ENCODE assay signal across 21 cellular contexts in genomic region chr17:81543756-81544155, GRCh38. TPM values are rescaled to one million over a fixed set of nuclear protein-coding genes. Genes with fewer than 3 reads are reported as not detected.
DNase-seq lines count a peak whose midpoint lies in the region; ATAC-seq, FAIRE-seq and TF ChIP-seq lines count a peak whose summit lies in the region.
"Had no signal": no experiment of that assay in that cellular context is flagged by ENCODE, and none has a peak within 500 bp of the region (broad histone marks: within the 10 kb centered on the region; RNA-seq: fewer than 3 reads in every experiment).

No MANE protein-coding gene starts in this region.

- ATAC-seq in HepG2 (no peak), right lobe of liver (no peak), Panc1 (no peak)
- ATAC-seq in CD4-positive, alpha-beta T cell (ENCODE audit: poor library complexity) = no peak

- no peak for TF ChIP-seq CTCF in HepG2 (CRISPR knock-in tag; IDR thresholded peaks at IDR 0.05)
- no peak for TF ChIP-seq CTCF in right lobe of liver (IDR thresholded peaks at IDR 0.05)
- TF ChIP-seq CTCF in Panc1 (IDR thresholded peaks at IDR 0.05) = no peak
- no peak for TF ChIP-seq CTCF in osteoblast (IDR thresholded peaks at IDR 0.05; ENCODE audit: extremely low read depth, low read depth, low read length)
- no peak for TF ChIP-seq CTCF in CD4-positive, alpha-beta T cell (IDR thresholded peaks at IDR 0.05)
- no peak for TF ChIP-seq CTCF in prostate gland (IDR thresholded peaks at IDR 0.05)

- DNase-seq in HepG2 (ENCODE audit: low spot score) (no peak), right lobe of liver (no peak), Panc1 (ENCODE audit: low read depth, low spot score) (no peak), osteoblast (ENCODE audit: insufficient read length, low spot score, missing footprints) (peak; percentile 83), G401 (ENCODE audit: low spot score) (no peak), prostate gland (ENCODE audit: low spot score) (no peak)
- no peak for DNase-seq in CD4-positive, alpha-beta T cell
- DNase-seq: ACHN; Calu3; CD4-positive, alpha-beta memory T cell; DMS79 treated with DMSO at 0.1 percent for 48 hours; GM23248; KBM-7 had no signal

- H3K4me1 ChIP-seq in HepG2 (ENCODE audit: insufficient read depth, low read length) = no peaks in the 10 kb centered on the region
- H3K4me1 ChIP-seq in right lobe of liver = peaks cover 0 to 1% (median 0%) of the 10 kb centered on the region in 4 donors
- peaks cover 68% of the 10 kb centered on the region for H3K4me1 ChIP-seq in Panc1 (ENCODE audit: control insufficient read depth, insufficient read depth, low read length)
- no peaks in the 10 kb centered on the region for H3K4me1 ChIP-seq in osteoblast (ENCODE audit: insufficient read depth, low read length)
- H3K4me1 ChIP-seq in prostate gland (replicated peaks) = no peaks in the 10 kb centered on the region
- H3K4me1 ChIP-seq: BE2C, HAP-1 had no signal

- H3K4me3 ChIP-seq in HepG2 (replicated peaks in 1 of 3; ENCODE audit: insufficient read depth in 1 of 3, low read depth in 2 of 3, low read length in 3 of 3) (no peak overlapping the region), right lobe of liver (no peak overlapping the region), Panc1 (ENCODE audit: low read depth in 2 of 2, low read length in 2 of 2) (no peak overlapping the region), osteoblast (ENCODE audit: insufficient read depth, low read length) (no peak overlapping the region), prostate gland (no peak overlapping the region)
- H3K4me3 ChIP-seq: GM23248, HAP-1 had no signal

- TF ChIP-seq POLR2A in HepG2 (IDR thresholded peaks at IDR 0.05; ENCODE audit: insufficient read depth in 1 of 2, low read depth in 2 of 2, low read length in 2 of 2) = no peak
- no peak for TF ChIP-seq POLR2A in right lobe of liver (IDR thresholded peaks at IDR 0.05)
- TF ChIP-seq POLR2A in prostate gland (IDR thresholded peaks at IDR 0.05) = no peak

- peaks cover 38 to 62% of the 10 kb centered on the region in 2 experiments for H3K36me3 ChIP-seq in HepG2 (replicated peaks in 1 of 2; ENCODE audit: control insufficient read depth in 1 of 2, insufficient read depth in 2 of 2, low read length in 2 of 2)
- H3K36me3 ChIP-seq in right lobe of liver = peaks cover 0 to 40% (median 8%) of the 10 kb centered on the region in 4 donors
- H3K36me3 ChIP-seq in Panc1 (ENCODE audit: control insufficient read depth, insufficient read depth, low read length) = peaks cover 9% of the 10 kb centered on the region
- peaks cover 65% of the 10 kb centered on the region for H3K36me3 ChIP-seq in osteoblast (ENCODE audit: insufficient read depth, low read length)
- peaks cover 0 to 11% of the 10 kb centered on the region in 2 donors for H3K36me3 ChIP-seq in prostate gland

- 90% methylated on average over 2 of the region's 15 CpGs for WGBS in HepG2 (ENCODE audit: low lambda C conversion rate)
- WGBS in right lobe of liver (ENCODE audit: insufficient coverage, low coverage, low lambda C conversion rate, missing lambda C conversion rate) = no CpG with 5 or more reads among the region's 15 CpGs
- WGBS in prostate gland = 97% methylated on average over 15 of the region's 15 CpGs

- H3K9me3 ChIP-seq in HepG2 (ENCODE audit: low read length) (no peaks in the 10 kb centered on the region), right lobe of liver (no peaks in the 10 kb centered on the region), Panc1 (ENCODE audit: control insufficient read depth, insufficient read depth, low read depth, low read length) (no peaks in the 10 kb centered on the region), osteoblast (ENCODE audit: low read depth, low read length) (no peaks in the 10 kb centered on the region), prostate gland (no peaks in the 10 kb centered on the region)
- H3K9me3 ChIP-seq in CD4-positive, alpha-beta T cell (ENCODE audit: control insufficient read depth, low read length) = no peaks in the 10 kb centered on the region
- H3K9me3 ChIP-seq: BE2C, HAP-1 had no signal

- H3K27me3 Mint-ChIP-seq in CD4-positive, alpha-beta T cell = no peaks in the 10 kb centered on the region
- H3K27me3 Mint-ChIP-seq: CD4-positive, alpha-beta memory T cell; IgD-negative memory B cell had no signal

- TF ChIP-seq EP300 in HepG2 (IDR thresholded peaks at IDR 0.05; ENCODE audit: low read depth in 2 of 2, low read length in 2 of 2) (no peak), HepG2 (CRISPR knock-in tag; IDR thresholded peaks at IDR 0.05; ENCODE audit: borderline replicate concordance) (no peak)

- H4K20me1 ChIP-seq in HepG2 (ENCODE audit: insufficient read depth, low read length) (no peaks in the 10 kb centered on the region), osteoblast (ENCODE audit: insufficient read depth, low read length) (peaks cover 6% of the 10 kb centered on the region)

- no peak overlapping the region for H3K9ac ChIP-seq in HepG2 (ENCODE audit: insufficient read depth, low read depth, low read length)
- H3K9ac ChIP-seq: GM23248 had no signal

- no peaks in the 10 kb centered on the region for H3K9me3 Mint-ChIP-seq in CD4-positive, alpha-beta T cell
- H3K9me3 Mint-ChIP-seq: CD4-positive, alpha-beta memory T cell; IgD-negative memory B cell had no signal

- BruUV-seq in HepG2 (replicated peaks; lab: Mats Ljungman, UMichigan) (no TSS peak), Panc1 (replicated peaks; lab: Mats Ljungman, UMichigan) (no TSS peak)

- in situ Hi-C loops in HepG2 (cut with HindIII; ENCODE audit: extremely low pct_ligation_motif_present, low pct_unique_long_range_greater_than_20kb) = no loop called here
- in situ Hi-C loops in Panc1 (cut with HindIII; ENCODE audit: low pct_unique_long_range_greater_than_20kb, low sequenced_read_pairs) = no loop called here
- in situ Hi-C loops in G401 (cut with HindIII; ENCODE audit: low sequenced_read_pairs) = no loop called here

- POLR2A ChIA-PET in HepG2 (lab: Yijun Ruan, JAX) = interaction anchor here (1.8 kb wide), 1 partner anchor 8 kb away, joined by 7 read pairs; the partner anchor contains the start of gene FAAP100
- POLR2A ChIA-PET in Panc1 (lab: Charles Lee) = interaction anchor here (1.2 kb wide), 1 partner anchor 9 kb away, joined by 3 read pairs; the partner anchor contains the start of gene FAAP100
- POLR2A ChIA-PET in CD4-positive, alpha-beta T cell (lab: Charles Lee) = interaction anchor here (1.1 kb wide), 1 partner anchor 28 kb away, joined by 3 read pairs; no protein-coding TSS in a partner anchor

- no peak for TF ChIP-seq RAD21 in HepG2 (CRISPR knock-in tag; IDR thresholded peaks at IDR 0.05)

- CTCF ChIA-PET in HepG2 (lab: Yijun Ruan, JAX; ENCODE audit: low intra/inter-chr PET ratio, low total read pairs) (no interaction called here), Panc1 (lab: Charles Lee) (no interaction called here)
- CTCF ChIA-PET in CD4-positive, alpha-beta T cell (lab: Charles Lee) = no interaction called here

- peaks cover 24% of the 10 kb centered on the region for H3K36me3 Mint-ChIP-seq in CD4-positive, alpha-beta T cell (ENCODE audit: low read depth)
- H3K36me3 Mint-ChIP-seq: IgD-negative memory B cell had no signal

- H3K27ac Mint-ChIP-seq in CD4-positive, alpha-beta T cell = no peak overlapping the region
- H3K27ac Mint-ChIP-seq: CD4-positive, alpha-beta memory T cell; IgD-negative memory B cell had no signal

- intact Hi-C loops in HepG2 (cut with micrococcal nuclease; ENCODE audit: unreplicated experiment) (no loop called here), right lobe of liver (cut with DNase I) (no loop called here), Panc1 (cut with micrococcal nuclease; ENCODE audit: unreplicated experiment) (no loop called here), prostate gland (cut with DNase I) (no loop called here)
- intact Hi-C loops in CD4-positive, alpha-beta T cell (cut with DNase I, micrococcal nuclease) = no loop called here

- no peaks in the 10 kb centered on the region for H3K79me2 ChIP-seq in HepG2 (ENCODE audit: insufficient read depth, low read length)
- peaks cover 11% of the 10 kb centered on the region for H3K79me2 ChIP-seq in osteoblast (ENCODE audit: insufficient read depth, low read length)

- H3K4me2 ChIP-seq in HepG2 (ENCODE audit: low read depth, low read length) (no peak overlapping the region), osteoblast (ENCODE audit: insufficient read depth, low read length) (no peak overlapping the region)

- no peak overlapping the region for H3K4me3 Mint-ChIP-seq in CD4-positive, alpha-beta T cell
- H3K4me3 Mint-ChIP-seq: CD4-positive, alpha-beta memory T cell had no signal

- no peak for FAIRE-seq in HepG2 (lab: Jason Lieb, UNC)
- FAIRE-seq: A204.1, GM12891, GM19239 had no signal

- H2AFZ ChIP-seq in HepG2 (ENCODE audit: low read length) (no peak overlapping the region), osteoblast (ENCODE audit: low read length) (no peak overlapping the region)
- H2AFZ ChIP-seq: GM23248 had no signal

- H3K27ac ChIP-seq in HepG2 (ENCODE audit: extremely low read length, insufficient read depth, low read length) (no peak overlapping the region), right lobe of liver (no peak overlapping the region), Panc1 (ENCODE audit: low read length) (peak overlapping the region; percentile 39), osteoblast (ENCODE audit: low read depth, low read length) (no peak overlapping the region), prostate gland (no peak overlapping the region)
- no peak overlapping the region for H3K27ac ChIP-seq in CD4-positive, alpha-beta T cell (ENCODE audit: low read depth, low read length)
- H3K27ac ChIP-seq: C4-2B, GM23248, HL-60 had no signal

- H3K27me3 ChIP-seq in HepG2 (ENCODE audit: control insufficient read depth in 1 of 2, insufficient read depth in 2 of 2, low read length in 2 of 2) (no peaks in the 10 kb centered on the region), right lobe of liver (no peaks in the 10 kb centered on the region), Panc1 (ENCODE audit: control insufficient read depth, insufficient read depth, low read length) (no peaks in the 10 kb centered on the region), osteoblast (ENCODE audit: insufficient read depth, low read length) (no peaks in the 10 kb centered on the region), prostate gland (replicated peaks; ENCODE audit: insufficient read depth) (no peaks in the 10 kb centered on the region)
- no peaks in the 10 kb centered on the region for H3K27me3 ChIP-seq in CD4-positive, alpha-beta T cell (ENCODE audit: control insufficient read depth, insufficient read depth, low read length)
- H3K27me3 ChIP-seq: BE2C had no signal

- H3K4me1 Mint-ChIP-seq in CD4-positive, alpha-beta T cell (ENCODE audit: low read depth) = no peaks in the 10 kb centered on the region
- H3K4me1 Mint-ChIP-seq: CD4-positive, alpha-beta memory T cell; IgD-negative memory B cell had no signal

RNA-seq across cellular contexts. Expression of gene FAAP100, which starts 8.4 kb away (rescaled TPM):
- total RNA-seq in HepG2 (2016; rRNA removed; fragmentation: Illumina TruSeq; extraction: Trizol) (13.9 and 20.8 TPM in 2 replicates), right lobe of liver (10 to 100 TPM; 13.1 to 17.1 (median 15.2) TPM), Panc1 (2021; ENCODE audit: unreplicated experiment) (265 TPM), osteoblast (43.0 and 44.5 TPM in 2 replicates), prostate gland (10 to 100 TPM; 27.8 to 44.4 TPM)
- 10.4 and 11.2 TPM in 2 replicates for total RNA-seq in HepG2 (2016; cell fraction: cytosol; rRNA removed; fragmentation: Illumina TruSeq; extraction: Trizol; ENCODE audit: low read depth)
- total RNA-seq in HepG2 (2016; cell fraction: insoluble cytoplasmic fraction; rRNA removed; fragmentation: Illumina TruSeq; extraction: Trizol) = 11.4 and 20.4 TPM in 2 replicates
- 23.6 and 25.4 TPM in 2 replicates for total RNA-seq in HepG2 (2016; cell fraction: membrane; rRNA removed; fragmentation: Illumina TruSeq; extraction: Trizol)
- 19.0 and 22.7 TPM in 2 replicates for total RNA-seq in HepG2 (2016; cell fraction: nucleus; rRNA removed; fragmentation: Illumina TruSeq; extraction: Trizol)
- polyA plus RNA-seq in HepG2 (2011; rRNA removed) = 7.6 and 11.1 TPM in 2 replicates
- polyA plus RNA-seq in HepG2 (2011; cell fraction: cytosol; rRNA removed) = 6.5 and 11.8 TPM in 2 replicates
- polyA plus RNA-seq in HepG2 (2011; cell fraction: nucleus; rRNA removed) = 37.4 and 38.6 TPM in 2 replicates
- polyA plus RNA-seq in HepG2 (2012) = 9.3 and 10.7 TPM in 2 replicates
- polyA plus RNA-seq in HepG2 (2016; cell fraction: cytosol; fragmentation: Illumina TruSeq; extraction: Trizol; ENCODE audit: low read depth) = 6.1 and 6.4 TPM in 2 replicates
- 13.7 and 17.1 TPM in 2 replicates for polyA plus RNA-seq in HepG2 (2016; cell fraction: insoluble cytoplasmic fraction; fragmentation: Illumina TruSeq; extraction: Trizol; ENCODE audit: low read depth)
- polyA plus RNA-seq in HepG2 (2016; cell fraction: membrane; fragmentation: Illumina TruSeq; extraction: Trizol; ENCODE audit: low read depth) = 14.4 and 16.7 TPM in 2 replicates
- polyA plus RNA-seq in HepG2 (2016; cell fraction: nucleus; fragmentation: Illumina TruSeq; extraction: Trizol; ENCODE audit: insufficient read depth, low read depth) = 43.7 and 45.9 TPM in 2 replicates
- 13.6 and 27.9 TPM in 2 replicates for polyA minus RNA-seq in HepG2 (2011; rRNA and poly(A)+ RNA removed; ENCODE audit: low replicate concordance)
- 7.7 and 8.2 TPM in 2 replicates for polyA minus RNA-seq in HepG2 (2011; cell fraction: cytosol; rRNA and poly(A)+ RNA removed)
- polyA minus RNA-seq in HepG2 (2011; cell fraction: nucleus; rRNA and poly(A)+ RNA removed) = 22.8 and 26.2 TPM in 2 replicates
- 232 TPM for polyA plus RNA-seq in Panc1 (2012; ENCODE audit: insufficient read length)
- 37.1 and 44.6 TPM in 2 replicates for total RNA-seq in G401 (2014; rRNA removed; shearing (Covaris generic))
- 10 to 100 TPM; 18.7 to 19.7 TPM for total RNA-seq in CD4-positive, alpha-beta T cell

RNA-seq across cellular contexts. Expression of gene FSCN2, which starts 15.6 kb away (rescaled TPM):
- total RNA-seq in HepG2 (2016; rRNA removed; fragmentation: Illumina TruSeq; extraction: Trizol) = not detected in 2 replicates
- not detected in 2 replicates for total RNA-seq in HepG2 (2016; cell fraction: cytosol; rRNA removed; fragmentation: Illumina TruSeq; extraction: Trizol; ENCODE audit: low read depth)
- not detected in 2 replicates for total RNA-seq in HepG2 (2016; cell fraction: insoluble cytoplasmic fraction; rRNA removed; fragmentation: Illumina TruSeq; extraction: Trizol)
- total RNA-seq in HepG2 (2016; cell fraction: membrane; rRNA removed; fragmentation: Illumina TruSeq; extraction: Trizol) = not detected in 2 replicates
- not detected in 2 replicates for total RNA-seq in HepG2 (2016; cell fraction: nucleus; rRNA removed; fragmentation: Illumina TruSeq; extraction: Trizol)
- polyA plus RNA-seq in HepG2 (2011; rRNA removed) = 0.09 and 0.31 TPM in 2 replicates
- polyA plus RNA-seq in HepG2 (2011; cell fraction: cytosol; rRNA removed) = 0.17 TPM in 2 replicates
- 2.2 and 2.8 TPM in 2 replicates for polyA plus RNA-seq in HepG2 (2011; cell fraction: nucleus; rRNA removed)
- polyA plus RNA-seq in HepG2 (2012) = 0.11 and 0.17 TPM in 2 replicates
- not detected in 2 replicates for polyA plus RNA-seq in HepG2 (2016; cell fraction: cytosol; fragmentation: Illumina TruSeq; extraction: Trizol; ENCODE audit: low read depth)
- not detected in 2 replicates for polyA plus RNA-seq in HepG2 (2016; cell fraction: insoluble cytoplasmic fraction; fragmentation: Illumina TruSeq; extraction: Trizol; ENCODE audit: low read depth)
- polyA plus RNA-seq in HepG2 (2016; cell fraction: membrane; fragmentation: Illumina TruSeq; extraction: Trizol; ENCODE audit: low read depth) = not detected in 2 replicates
- polyA plus RNA-seq in HepG2 (2016; cell fraction: nucleus; fragmentation: Illumina TruSeq; extraction: Trizol; ENCODE audit: insufficient read depth, low read depth) = not detected in 2 replicates
- 1.5 and 1.9 TPM in 2 replicates for polyA minus RNA-seq in HepG2 (2011; rRNA and poly(A)+ RNA removed; ENCODE audit: low replicate concordance)
- not detected in 2 replicates for polyA minus RNA-seq in HepG2 (2011; cell fraction: cytosol; rRNA and poly(A)+ RNA removed)
- polyA minus RNA-seq in HepG2 (2011; cell fraction: nucleus; rRNA and poly(A)+ RNA removed) = 0.75 and 0.77 TPM in 2 replicates
- under 1 TPM in 1 of 6 experiments, not detected in 5; 0.22 TPM for total RNA-seq in right lobe of liver
- 1.2 TPM for total RNA-seq in Panc1 (2021; ENCODE audit: unreplicated experiment)
- polyA plus RNA-seq in Panc1 (2012; ENCODE audit: insufficient read length) = 9.6 TPM
- 2.9 and 5.1 TPM in 2 replicates for total RNA-seq in osteoblast
- total RNA-seq in G401 (2014; rRNA removed; shearing (Covaris generic)) = 0.80 and 1.4 TPM in 2 replicates
- total RNA-seq in CD4-positive, alpha-beta T cell = 1 to 10 TPM; 1.0 to 1.1 TPM
- 1 to 10 TPM; 3.1 to 5.6 TPM for total RNA-seq in prostate gland

RNA-seq across cellular contexts. Expression of gene ACTG1, which starts 31.2 kb away (rescaled TPM):
- total RNA-seq in HepG2 (2016; rRNA removed; fragmentation: Illumina TruSeq; extraction: Trizol) (973 and 1,028 TPM in 2 replicates), right lobe of liver (1,000 to 10,000 TPM in 3 of 6 experiments, 100 to 1,000 TPM in 3; 218 to 2,508 (median 1,326) TPM), Panc1 (2021; ENCODE audit: unreplicated experiment) (4,502 TPM), osteoblast (10,373 and 13,273 TPM in 2 replicates), prostate gland (1,000 to 10,000 TPM; 2,438 to 3,181 TPM)
- total RNA-seq in HepG2 (2016; cell fraction: cytosol; rRNA removed; fragmentation: Illumina TruSeq; extraction: Trizol; ENCODE audit: low read depth) = 361 and 399 TPM in 2 replicates
- total RNA-seq in HepG2 (2016; cell fraction: insoluble cytoplasmic fraction; rRNA removed; fragmentation: Illumina TruSeq; extraction: Trizol) = 848 and 989 TPM in 2 replicates
- total RNA-seq in HepG2 (2016; cell fraction: membrane; rRNA removed; fragmentation: Illumina TruSeq; extraction: Trizol) = 986 and 1,002 TPM in 2 replicates
- total RNA-seq in HepG2 (2016; cell fraction: nucleus; rRNA removed; fragmentation: Illumina TruSeq; extraction: Trizol) = 479 and 519 TPM in 2 replicates
- 1,138 and 1,217 TPM in 2 replicates for polyA plus RNA-seq in HepG2 (2011; rRNA removed)
- 2,631 and 2,697 TPM in 2 replicates for polyA plus RNA-seq in HepG2 (2011; cell fraction: cytosol; rRNA removed)
- 3,693 and 3,967 TPM in 2 replicates for polyA plus RNA-seq in HepG2 (2011; cell fraction: nucleus; rRNA removed)
- polyA plus RNA-seq in HepG2 (2012) = 1,881 and 2,139 TPM in 2 replicates
- 598 and 619 TPM in 2 replicates for polyA plus RNA-seq in HepG2 (2016; cell fraction: cytosol; fragmentation: Illumina TruSeq; extraction: Trizol; ENCODE audit: low read depth)
- 1,358 and 1,713 TPM in 2 replicates for polyA plus RNA-seq in HepG2 (2016; cell fraction: insoluble cytoplasmic fraction; fragmentation: Illumina TruSeq; extraction: Trizol; ENCODE audit: low read depth)
- polyA plus RNA-seq in HepG2 (2016; cell fraction: membrane; fragmentation: Illumina TruSeq; extraction: Trizol; ENCODE audit: low read depth) = 1,224 and 1,364 TPM in 2 replicates
- 1,038 and 1,070 TPM in 2 replicates for polyA plus RNA-seq in HepG2 (2016; cell fraction: nucleus; fragmentation: Illumina TruSeq; extraction: Trizol; ENCODE audit: insufficient read depth, low read depth)
- 750 and 1,581 TPM in 2 replicates for polyA minus RNA-seq in HepG2 (2011; rRNA and poly(A)+ RNA removed; ENCODE audit: low replicate concordance)
- 1,072 and 1,192 TPM in 2 replicates for polyA minus RNA-seq in HepG2 (2011; cell fraction: cytosol; rRNA and poly(A)+ RNA removed)
- 609 and 760 TPM in 2 replicates for polyA minus RNA-seq in HepG2 (2011; cell fraction: nucleus; rRNA and poly(A)+ RNA removed)
- polyA plus RNA-seq in Panc1 (2012; ENCODE audit: insufficient read length) = 6,760 TPM
- 5,595 and 6,819 TPM in 2 replicates for total RNA-seq in G401 (2014; rRNA removed; shearing (Covaris generic))
- 1,000 to 10,000 TPM; 1,296 to 1,318 TPM for total RNA-seq in CD4-positive, alpha-beta T cell
